Comparison of ENCODE assay signal across 1 cellular context in genomic region chr2:19988600-19988999, GRCh38.
A peak's percentile ranks its signal among the peaks of the same experiment; 100 is the strongest.
TF ChIP-seq lines count a peak whose summit lies in the region.

No MANE protein-coding gene starts in this region.

TF ChIP-seq in HepG2, 621 proteins besides CTCF, POLR2A, EP300 and RAD21:
- TF ChIP-seq KDM5A (IDR thresholded peaks at IDR 0.05; ENCODE audit: borderline replicate concordance, low read length), result no peak
- TF ChIP-seq TOE1 (CRISPR knock-in tag; IDR thresholded peaks at IDR 0.05), result 0 out of 2 replicates have a peak, but pooled peaks have one; percentile 33
